Comparison of ENCODE assay signal across 25 cellular contexts in genomic region chr2:37564356-37564755, GRCh38.
DNase-seq lines count a peak whose midpoint lies in the region; ATAC-seq and TF ChIP-seq lines count a peak whose summit lies in the region.
"Had no signal": no experiment of that assay in that cellular context is flagged by ENCODE, and none has a peak within 500 bp of the region (broad histone marks: within the 10 kb centered on the region; RNA-seq: fewer than 3 reads in every experiment).

No MANE protein-coding gene starts in this region.

- H3K14ac ChIP-seq in mesenchymal stem cell (ENCODE audit: low read length in 2 of 2), result no peak overlapping the region

- H3K4me2 ChIP-seq in mesenchymal stem cell (ENCODE audit: low read length, poor library complexity, severe bottlenecking), result no peak overlapping the region

- CTCF ChIA-PET in activated CD4-positive, alpha-beta memory T cell treated with anti-CD3 and anti-CD28 coated beads, Interleukin-2, amount 10 ng/mL, durations not matched to agents 7 days and 5 days (lab: Charles Lee), result interaction anchor here (1.0 kb wide), 1 partner anchor 61 kb away, joined by 3 read pairs; no protein-coding TSS in a partner anchor

- H3K4me1 Mint-ChIP-seq in activated CD4-positive, alpha-beta memory T cell treated with anti-CD3 and anti-CD28 coated beads, Interleukin-2, amount 10 ng/mL, durations not matched to agents 7 days and 5 days, result peaks cover 37% of the 10 kb centered on the region

- H2BK5ac ChIP-seq in mesenchymal stem cell (ENCODE audit: low read depth, low read length, poor library complexity, severe bottlenecking), result no peak overlapping the region

- no peak overlapping the region for H4K8ac ChIP-seq in mesenchymal stem cell (ENCODE audit: low read length)

- peak; percentile 29 for DNase-seq in NCI-H510A treated with DMSO at 0.1 percent for 48 hours (lab: John Stamatoyannopoulos, UW)
- no peak for DNase-seq in NCI-H510A (lab: John Stamatoyannopoulos, UW)
- DNase-seq in RWPE2 (ENCODE audit: low spot score), result no peak
- DNase-seq in mesenchymal stem cell, result no peak
- DNase-seq in ureter (ENCODE audit: low spot score), result no peak
- DNase-seq in activated CD4-positive, alpha-beta memory T cell treated with anti-CD3 and anti-CD28 coated beads, Interleukin-2, amount 10 ng/mL, durations not matched to agents 7 days and 5 days, result no peak
- no peak for DNase-seq in body of pancreas
- no peak for DNase-seq in NCI-H82 treated with DMSO at 0.1 percent for 48 hours (lab: John Stamatoyannopoulos, UW; ENCODE audit: unreplicated experiment)
- DNase-seq: activated CD4-positive, alpha-beta T cell treated with anti-CD3 and anti-CD28 coated beads for 36 hours; activated T-cell treated with anti-CD3 and anti-CD28 coated beads for 4 hours; amygdala; CD4-positive, CD25-positive, alpha-beta regulatory T cell; dorsolateral prefrontal cortex; GOT3; mucosa of descending colon; NCI-H1105; NCI-H2029 treated with DMSO at 0.1 percent for 48 hours; NCI-H226; ovary had no signal

- no peak for TF ChIP-seq POLR2A in body of pancreas (IDR thresholded peaks at IDR 0.05)

- POLR2A ChIA-PET in activated CD4-positive, alpha-beta memory T cell treated with anti-CD3 and anti-CD28 coated beads, Interleukin-2, amount 10 ng/mL, durations not matched to agents 7 days and 5 days (lab: Charles Lee), result interaction anchor here (1.2 to 1.3 kb wide), 3 partner anchors 19 to 36 kb away, joined by 3 to 4 read pairs (median 3); no protein-coding TSS in a partner anchor

- no peak overlapping the region for H3K9ac ChIP-seq in mesenchymal stem cell (ENCODE audit: low read length)

- H3K27ac Mint-ChIP-seq in activated CD4-positive, alpha-beta memory T cell treated with anti-CD3 and anti-CD28 coated beads, Interleukin-2, amount 10 ng/mL, durations not matched to agents 7 days and 5 days, result no peak overlapping the region
- H3K27ac Mint-ChIP-seq: activated CD4-positive, alpha-beta T cell treated with anti-CD3 and anti-CD28 coated beads for 36 hours; activated naive CD4-positive, alpha-beta T cell treated with anti-CD3 and anti-CD28 coated beads, Interleukin-2, amount 50 U/mL, for 72 hours; CD4-positive, CD25-positive, alpha-beta regulatory T cell; nephron; stimulated activated memory B cell treated with anti-CD40 and anti-IgM and Interleukin-4, amounts not matched to agents 10 μg/mL and 1 μg/mL and 100 μg/mL, for 72 hours; type B pancreatic cell had no signal

- H3K9me3 Mint-ChIP-seq in activated CD4-positive, alpha-beta memory T cell treated with anti-CD3 and anti-CD28 coated beads, Interleukin-2, amount 10 ng/mL, durations not matched to agents 7 days and 5 days, result peaks cover 2% of the 10 kb centered on the region
- H3K9me3 Mint-ChIP-seq: activated naive CD4-positive, alpha-beta T cell treated with anti-CD3 and anti-CD28 coated beads, Interleukin-2, amount 50 U/mL, for 72 hours; nephron; stimulated activated memory B cell treated with anti-CD40 and anti-IgM and Interleukin-4, amounts not matched to agents 10 μg/mL and 1 μg/mL and 100 μg/mL, for 72 hours; type B pancreatic cell had no signal

- WGBS in mesenchymal stem cell, result 41% methylated on average over 7 of the region's 7 CpGs
- 73 to 88% methylated on average over 7 of the region's 7 CpGs for WGBS in body of pancreas, 2 donors

- H3K36me3 Mint-ChIP-seq in activated CD4-positive, alpha-beta memory T cell treated with anti-CD3 and anti-CD28 coated beads, Interleukin-2, amount 10 ng/mL, durations not matched to agents 7 days and 5 days (ENCODE audit: low read depth), result peaks cover 5% of the 10 kb centered on the region
- H3K36me3 Mint-ChIP-seq: CD4-positive, CD25-positive, alpha-beta regulatory T cell; stimulated activated memory B cell treated with anti-CD40 and anti-IgM and Interleukin-4, amounts not matched to agents 10 μg/mL and 1 μg/mL and 100 μg/mL, for 72 hours; type B pancreatic cell had no signal

- H3K4me3 ChIP-seq in RWPE2 (ENCODE audit: severe bottlenecking) (no peak overlapping the region), mesenchymal stem cell (ENCODE audit: insufficient read depth in 1 of 2, low read depth in 1 of 2, low read length in 2 of 2) (no peak overlapping the region), body of pancreas (no peak overlapping the region)
- H3K4me3 ChIP-seq: dorsolateral prefrontal cortex, lung, mucosa of descending colon, ovary had no signal

- H2AFZ ChIP-seq in mesenchymal stem cell (ENCODE audit: low read depth, low read length), result no peak overlapping the region

- peak overlapping the region; percentile 19 for H4K91ac ChIP-seq in mesenchymal stem cell (ENCODE audit: low read length)

- H3K4ac ChIP-seq in mesenchymal stem cell (ENCODE audit: low read depth in 1 of 2, low read length in 2 of 2), result peak overlapping the region in 1 of 2 experiments; percentile 95

- ATAC-seq in RWPE2 (ENCODE audit: low read depth) (no peak), body of pancreas (no peak)
- ATAC-seq: activated CD4-positive, alpha-beta T cell treated with anti-CD3 and anti-CD28 coated beads for 36 hours; activated naive CD4-positive, alpha-beta T cell treated with anti-CD3 and anti-CD28 coated beads, Interleukin-2, amount 50 U/mL, for 72 hours; mucosa of descending colon; Right ventricle myocardium inferior; stimulated activated memory B cell treated with anti-CD40 and anti-IgM and Interleukin-4, amounts not matched to agents 10 μg/mL and 1 μg/mL and 100 μg/mL, for 72 hours had no signal

- H3K36me3 ChIP-seq in RWPE2 (ENCODE audit: low read depth) (no peaks in the 10 kb centered on the region), mesenchymal stem cell (ENCODE audit: control insufficient read depth in 1 of 2, insufficient read depth in 2 of 2, low read depth in 1 of 2, low read length in 2 of 2) (no peaks in the 10 kb centered on the region), body of pancreas (replicated peaks in 1 of 2; ENCODE audit: insufficient read depth in 1 of 2, low read depth in 2 of 2) (no peaks in the 10 kb centered on the region)
- H3K36me3 ChIP-seq: ovary had no signal

- peak overlapping the region; percentile 34 to 66 for H3K18ac ChIP-seq in mesenchymal stem cell (ENCODE audit: low read depth in 1 of 2, low read length in 2 of 2)

- no peaks in the 10 kb centered on the region for H3K27me3 ChIP-seq in RWPE2 (ENCODE audit: insufficient read depth, poor library complexity, severe bottlenecking)
- no peaks in the 10 kb centered on the region for H3K27me3 ChIP-seq in mesenchymal stem cell (ENCODE audit: control insufficient read depth in 1 of 2, insufficient read depth in 1 of 2, low read length in 2 of 2)
- no peaks in the 10 kb centered on the region for H3K27me3 ChIP-seq in body of pancreas
- H3K27me3 ChIP-seq: dorsolateral prefrontal cortex, ovary had no signal

- H3K4me1 ChIP-seq in RWPE2 (ENCODE audit: insufficient read depth, poor library complexity, severe bottlenecking) (peaks cover 26% of the 10 kb centered on the region), mesenchymal stem cell (ENCODE audit: control insufficient read depth, insufficient read depth, low read depth, low read length) (peaks cover 2% of the 10 kb centered on the region), body of pancreas (peaks cover 7% of the 10 kb centered on the region)

- H2BK12ac ChIP-seq in mesenchymal stem cell (ENCODE audit: low read length in 2 of 2), result peak overlapping the region; percentile 14 to 88

- H2AK5ac ChIP-seq in mesenchymal stem cell (ENCODE audit: low read length, severe bottlenecking), result peak overlapping the region; percentile 74

- no peak overlapping the region for H3K4me3 Mint-ChIP-seq in activated CD4-positive, alpha-beta memory T cell treated with anti-CD3 and anti-CD28 coated beads, Interleukin-2, amount 10 ng/mL, durations not matched to agents 7 days and 5 days
- H3K4me3 Mint-ChIP-seq: activated CD4-positive, alpha-beta T cell treated with anti-CD3 and anti-CD28 coated beads for 36 hours; CD4-positive, CD25-positive, alpha-beta regulatory T cell; nephron; stimulated activated memory B cell treated with anti-CD40 and anti-IgM and Interleukin-4, amounts not matched to agents 10 μg/mL and 1 μg/mL and 100 μg/mL, for 72 hours; type B pancreatic cell had no signal

- H3K27ac ChIP-seq in RWPE2 (ENCODE audit: poor library complexity, severe bottlenecking), result peak overlapping the region; percentile 96
- no peak overlapping the region for H3K27ac ChIP-seq in mesenchymal stem cell (ENCODE audit: low read length, poor library complexity, severe bottlenecking)
- H3K27ac ChIP-seq in body of pancreas, result no peak overlapping the region
- H3K27ac ChIP-seq: ovary had no signal

- no peak for TF ChIP-seq CTCF in RWPE2 (IDR thresholded peaks at IDR 0.05; ENCODE audit: poor library complexity, severe bottlenecking)
- no peak for TF ChIP-seq CTCF in body of pancreas (IDR thresholded peaks at IDR 0.05)

- no peak overlapping the region for H2BK15ac ChIP-seq in mesenchymal stem cell (ENCODE audit: low read depth, poor library complexity, severe bottlenecking)

- peak overlapping the region; percentile 21 for H2BK120ac ChIP-seq in mesenchymal stem cell (ENCODE audit: low read depth, low read length)

- H3K79me1 ChIP-seq in mesenchymal stem cell (replicated peaks; ENCODE audit: low read length, poor library complexity, severe bottlenecking), result no peaks in the 10 kb centered on the region

- H3K9me3 ChIP-seq in RWPE2 (ENCODE audit: severe bottlenecking) (no peaks in the 10 kb centered on the region), mesenchymal stem cell (ENCODE audit: control insufficient read depth, low read length) (no peaks in the 10 kb centered on the region), body of pancreas (no peaks in the 10 kb centered on the region)
- H3K9me3 ChIP-seq: mucosa of descending colon, ovary had no signal

- intact Hi-C loops in body of pancreas (cut with DNase I), result no loop called here

- H3K27me3 Mint-ChIP-seq in activated CD4-positive, alpha-beta memory T cell treated with anti-CD3 and anti-CD28 coated beads, Interleukin-2, amount 10 ng/mL, durations not matched to agents 7 days and 5 days, result peaks cover 2% of the 10 kb centered on the region
- H3K27me3 Mint-ChIP-seq: activated CD4-positive, alpha-beta T cell treated with anti-CD3 and anti-CD28 coated beads for 36 hours; CD4-positive, CD25-positive, alpha-beta regulatory T cell; stimulated activated memory B cell treated with anti-CD40 and anti-IgM and Interleukin-4, amounts not matched to agents 10 μg/mL and 1 μg/mL and 100 μg/mL, for 72 hours; type B pancreatic cell had no signal

- no peak overlapping the region for H3K23ac ChIP-seq in mesenchymal stem cell (ENCODE audit: low read length in 2 of 2)
